ENCODE assay signal across 28 cellular contexts in genomic region chr6:75428204-75428603, GRCh38.
DNase-seq lines count a peak whose midpoint lies in the region; ATAC-seq and TF ChIP-seq lines count a peak whose summit lies in the region.
"Had no signal": no experiment of that assay in that cellular context is flagged by ENCODE, and none has a peak within 500 bp of the region (broad histone marks: within the 10 kb centered on the region; RNA-seq: fewer than 3 reads in every experiment).

No MANE protein-coding gene starts in this region.

- POLR2A ChIA-PET in OCI-LY7 (lab: Charles Lee) = no interaction called here

- CTCF ChIA-PET in OCI-LY7 (lab: Charles Lee; ENCODE audit: unreplicated experiment) = no interaction called here

- no peaks in the 10 kb centered on the region for H3K4me1 Mint-ChIP-seq in stimulated activated effector memory CD8-positive, alpha-beta T cell treated with anti-CD3 and anti-CD28 coated beads, Interleukin-12 subunit alpha, Interleukin-12 subunit beta, amount 100 ng/mL, for 72 hours
- H3K4me1 Mint-ChIP-seq: CD14-positive monocyte had no signal

- H4K20me1 ChIP-seq in MM.1S (ENCODE audit: insufficient read depth, low read length) (no peaks in the 10 kb centered on the region), OCI-LY7 (ENCODE audit: insufficient read depth, low read length) (no peaks in the 10 kb centered on the region)

- no peak overlapping the region for H3K4me3 Mint-ChIP-seq in stimulated activated effector memory CD8-positive, alpha-beta T cell treated with anti-CD3 and anti-CD28 coated beads, Interleukin-12 subunit alpha, Interleukin-12 subunit beta, amount 100 ng/mL, for 72 hours
- H3K4me3 Mint-ChIP-seq: activated naive CD8-positive, alpha-beta T cell treated with anti-CD3 and anti-CD28 coated beads, Interleukin-2, amount 10 ng/mL, durations not matched to agents 7 days and 5 days; CD14-positive monocyte; nephron progenitor cell had no signal

- H3K9me3 ChIP-seq in right cardiac atrium (ENCODE audit: control insufficient read depth, low read length) (no peaks in the 10 kb centered on the region), left ventricle myocardium inferior (replicated peaks) (no peaks in the 10 kb centered on the region), MM.1S (replicated peaks; ENCODE audit: insufficient read depth, low read length) (no peaks in the 10 kb centered on the region), OCI-LY7 (ENCODE audit: low read length) (no peaks in the 10 kb centered on the region)
- H3K9me3 ChIP-seq: Caco-2, colonic mucosa, SJSA1, upper lobe of right lung had no signal

- H3K36me3 Mint-ChIP-seq in stimulated activated effector memory CD8-positive, alpha-beta T cell treated with anti-CD3 and anti-CD28 coated beads, Interleukin-12 subunit alpha, Interleukin-12 subunit beta, amount 100 ng/mL, for 72 hours = no peaks in the 10 kb centered on the region
- H3K36me3 Mint-ChIP-seq: CD14-positive monocyte had no signal

- H3K4me3 ChIP-seq in right cardiac atrium (ENCODE audit: low read length) = no peak overlapping the region
- no peak overlapping the region for H3K4me3 ChIP-seq in left ventricle myocardium inferior
- H3K4me3 ChIP-seq in MM.1S (ENCODE audit: low read length) = no peak overlapping the region
- no peak overlapping the region for H3K4me3 ChIP-seq in OCI-LY7 (ENCODE audit: low read depth, low read length, poor library complexity, severe bottlenecking)
- H3K4me3 ChIP-seq: colonic mucosa, hepatocyte, lung, SJSA1, upper lobe of right lung had no signal

- H3K27ac ChIP-seq in right cardiac atrium (ENCODE audit: low read length) (peak overlapping the region; percentile 7), left ventricle myocardium inferior (replicated peaks) (no peak overlapping the region), MM.1S (ENCODE audit: low read length) (peak overlapping the region; percentile 53; the same call in 1 of the 2 replicates), OCI-LY7 (ENCODE audit: low read depth, low read length, poor library complexity, severe bottlenecking) (no peak overlapping the region)
- H3K27ac ChIP-seq: colonic mucosa, hepatocyte, SJSA1, upper lobe of right lung, VCaP had no signal

- ATAC-seq in right cardiac atrium = no peak
- ATAC-seq in HG02759 (IDR thresholded peaks at IDR 0.05; ENCODE audit: unreplicated experiment) = peak; percentile 52
- ATAC-seq in stimulated activated effector memory CD8-positive, alpha-beta T cell treated with anti-CD3 and anti-CD28 coated beads, Interleukin-12 subunit alpha, Interleukin-12 subunit beta, amount 100 ng/mL, for 72 hours = no peak
- ATAC-seq: upper lobe of right lung had no signal

- H3K79me2 ChIP-seq in MM.1S (ENCODE audit: low read length) = no peaks in the 10 kb centered on the region
- no peaks in the 10 kb centered on the region for H3K79me2 ChIP-seq in OCI-LY7 (ENCODE audit: insufficient read depth, low read depth, low read length)
- H3K79me2 ChIP-seq: hepatocyte had no signal

- H3K27ac Mint-ChIP-seq in stimulated activated effector memory CD8-positive, alpha-beta T cell treated with anti-CD3 and anti-CD28 coated beads, Interleukin-12 subunit alpha, Interleukin-12 subunit beta, amount 100 ng/mL, for 72 hours = no peak overlapping the region
- H3K27ac Mint-ChIP-seq: activated naive CD8-positive, alpha-beta T cell treated with anti-CD3 and anti-CD28 coated beads, Interleukin-2, amount 10 ng/mL, durations not matched to agents 7 days and 5 days; CD14-positive monocyte had no signal

- no peak for DNase-seq in right cardiac atrium
- DNase-seq in left ventricle myocardium inferior = no peak
- no peak for DNase-seq in MM.1S
- DNase-seq in EL = no peak
- DNase-seq in activated T-cell treated with anti-CD3 and anti-CD28 coated beads for 4 hours = no peak
- no peak for DNase-seq in OCI-LY7 (ENCODE audit: low spot score)
- no peak for DNase-seq in stimulated activated effector memory CD8-positive, alpha-beta T cell treated with anti-CD3 and anti-CD28 coated beads, Interleukin-12 subunit alpha, Interleukin-12 subunit beta, amount 100 ng/mL, for 72 hours (ENCODE audit: low spot score in 2 of 2)
- DNase-seq: 8988T; activated CD4-positive, alpha-beta T cell treated with anti-CD3 and anti-CD28 coated beads for 4 hours; activated gamma-delta T cell; activated naive CD8-positive, alpha-beta T cell treated with anti-CD3 and anti-CD28 coated beads, Interleukin-2, amount 10 ng/mL, durations not matched to agents 7 days and 5 days; Caco-2; colonic mucosa; effector CD4-positive, alpha-beta T cell; GOT3; NCI-H1048; NCI-H446; NCI-H82; nephron progenitor cell; stimulated activated CD4-positive, alpha-beta T cell treated with anti-CD3 and anti-CD28 coated beads, Interleukin-4, amount 100 ng/mL, for 24 hours; T1000; upper lobe of right lung had no signal

- H3K27me3 ChIP-seq in right cardiac atrium (ENCODE audit: control insufficient read depth, insufficient read depth) (no peaks in the 10 kb centered on the region), left ventricle myocardium inferior (ENCODE audit: low read depth) (no peaks in the 10 kb centered on the region), MM.1S (replicated peaks; ENCODE audit: insufficient read depth, low read length) (no peaks in the 10 kb centered on the region)
- H3K27me3 ChIP-seq: colonic mucosa, hepatocyte, SJSA1, upper lobe of right lung had no signal

- peaks cover 3% of the 10 kb centered on the region for H3K9me3 Mint-ChIP-seq in stimulated activated effector memory CD8-positive, alpha-beta T cell treated with anti-CD3 and anti-CD28 coated beads, Interleukin-12 subunit alpha, Interleukin-12 subunit beta, amount 100 ng/mL, for 72 hours

- no peak overlapping the region for H2AFZ ChIP-seq in MM.1S (ENCODE audit: low read length)
- no peak overlapping the region for H2AFZ ChIP-seq in OCI-LY7 (ENCODE audit: low read length)
- H2AFZ ChIP-seq: hepatocyte had no signal

- H3K4me2 ChIP-seq in MM.1S (ENCODE audit: low read depth, low read length) = peak overlapping the region; percentile 54; the same call in 1 of the 2 replicates
- H3K4me2 ChIP-seq in OCI-LY7 (ENCODE audit: low read length) = no peak overlapping the region
- H3K4me2 ChIP-seq: hepatocyte had no signal

- no TSS peak for BruUV-seq in OCI-LY7 (replicated peaks; lab: Mats Ljungman, UMichigan)

- TF ChIP-seq CTCF in left ventricle myocardium inferior (IDR thresholded peaks at IDR 0.05; ENCODE audit: borderline replicate concordance) (no peak), MM.1S (IDR thresholded peaks at IDR 0.05; ENCODE audit: low read length) (no peak), OCI-LY7 (conservative IDR thresholded peaks at IDR 0.05; ENCODE audit: low read length) (no peak)

- WGBS in right cardiac atrium = 62% methylated on average over 1 of the region's 1 CpG

- intact Hi-C loops in right cardiac atrium (cut with DNase I) = loop anchor here in 2 of 4 donors (10.0 kb wide), 2 partner anchors 57 to 67 kb away; partner anchors contain the start of gene FILIP1 (in 1 of the 2)
- intact Hi-C loops in left ventricle myocardium inferior (cut with micrococcal nuclease) = loop anchor here (10.0 kb wide), 1 partner anchor 67 kb away; the partner anchor contains the start of gene FILIP1
- intact Hi-C loops in OCI-LY7 (cut with micrococcal nuclease; ENCODE audit: unreplicated experiment) = no loop called here

- no peaks in the 10 kb centered on the region for H3K9me2 ChIP-seq in MM.1S (replicated peaks; ENCODE audit: insufficient read depth, low read length)
- H3K9me2 ChIP-seq in OCI-LY7 (ENCODE audit: insufficient read depth, low read length) = no peaks in the 10 kb centered on the region

- H3K4me1 ChIP-seq in right cardiac atrium (ENCODE audit: control insufficient read depth, insufficient read depth, low read length) = peaks cover 14% of the 10 kb centered on the region
- peaks cover 93% of the 10 kb centered on the region for H3K4me1 ChIP-seq in left ventricle myocardium inferior
- H3K4me1 ChIP-seq in MM.1S (ENCODE audit: low read length) = peaks cover 60% of the 10 kb centered on the region
- no peaks in the 10 kb centered on the region for H3K4me1 ChIP-seq in OCI-LY7 (ENCODE audit: insufficient read depth, low read length, poor library complexity, severe bottlenecking)
- H3K4me1 ChIP-seq: Caco-2, colonic mucosa, upper lobe of right lung had no signal

- no peak overlapping the region for H3K9ac ChIP-seq in MM.1S (ENCODE audit: low read length)

- H3F3A ChIP-seq in MM.1S (ENCODE audit: insufficient read depth, low read length) = peaks cover 27% of the 10 kb centered on the region

- H3K36me3 ChIP-seq in left ventricle myocardium inferior (no peaks in the 10 kb centered on the region), MM.1S (replicated peaks; ENCODE audit: insufficient read depth, low read length) (no peaks in the 10 kb centered on the region), OCI-LY7 (ENCODE audit: insufficient read depth, low read length) (no peaks in the 10 kb centered on the region)
- H3K36me3 ChIP-seq: colonic mucosa, SJSA1, upper lobe of right lung had no signal

Comparison
In these comparisons a context has a peak if more than half of its experiments do, and no peak if none do; other contexts are left out.
1. H3K27ac ChIP-seq: peak in right cardiac atrium (single experiment) and MM.1S (single experiment); none in left ventricle myocardium inferior (single experiment) and OCI-LY7 (single experiment).